Comparison of ENCODE assay signal across 27 cellular contexts in the genomic region with DNA sequence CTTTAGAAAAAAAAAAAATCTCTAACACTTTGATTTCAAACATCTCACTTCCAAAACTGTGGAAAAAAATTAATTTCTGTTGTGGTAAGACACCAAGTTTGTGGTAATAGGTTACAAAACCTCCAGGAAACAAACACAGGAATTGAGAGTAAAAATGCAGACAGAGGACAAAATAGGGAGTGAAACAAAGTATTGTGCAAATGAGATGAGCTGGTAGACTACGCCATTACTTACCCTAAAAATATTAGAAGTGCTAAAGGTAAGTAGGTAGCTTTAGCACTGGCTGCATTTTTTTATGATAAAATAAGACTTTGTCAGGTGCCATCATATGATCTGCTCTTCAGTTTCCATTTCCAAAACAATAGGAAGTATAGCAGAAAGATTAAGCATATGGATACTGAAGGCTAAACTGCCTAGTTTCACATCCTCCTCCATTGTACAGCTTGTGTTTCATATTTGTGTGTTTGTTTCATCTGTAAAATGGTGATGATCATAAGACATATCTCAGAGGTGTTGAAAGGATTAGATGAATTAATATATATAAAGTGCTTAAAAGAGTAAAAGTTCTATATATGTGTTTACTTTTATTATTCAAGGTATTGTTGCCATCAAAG.
DNase-seq lines count a peak whose midpoint lies in the region; ATAC-seq and TF ChIP-seq lines count a peak whose summit lies in the region.
"Had no signal": no experiment of that assay in that cellular context is flagged by ENCODE, and none has a peak within 500 bp of the region (broad histone marks: within the 10 kb centered on the region; RNA-seq: fewer than 3 reads in every experiment).

No MANE protein-coding gene starts in this region.

- no peak overlapping the region for H3K27ac ChIP-seq in A673 (ENCODE audit: low read depth, low read length, poor library complexity, severe bottlenecking)
- H3K27ac ChIP-seq: dorsolateral prefrontal cortex, epithelial cell of prostate, HL-60, lower lobe of right lung, psoas muscle, thyroid gland had no signal

- no TSS peak for BruUV-seq in A673 (replicated peaks; lab: Mats Ljungman, UMichigan)

- H3K36me3 Mint-ChIP-seq in dendritic cell treated with granulocyte-macrophage colony-stimulating factor and Interleukin-4, amounts not matched to agents 40 ng/mL and 50 ng/mL, for 4 days (ENCODE audit: low read depth), result no peaks in the 10 kb centered on the region

- no peaks in the 10 kb centered on the region for H3K4me1 ChIP-seq in A673 (ENCODE audit: insufficient read depth, low read length, poor library complexity, severe bottlenecking)
- H3K4me1 ChIP-seq: lower lobe of right lung, psoas muscle, thyroid gland had no signal

- H3K9me3 ChIP-seq in A673 (ENCODE audit: low read depth, low read length, poor library complexity, severe bottlenecking), result no peaks in the 10 kb centered on the region
- H3K9me3 ChIP-seq: lower lobe of right lung, psoas muscle, thyroid gland had no signal

- TF ChIP-seq CTCF in A673 (conservative IDR thresholded peaks at IDR 0.05; ENCODE audit: low read depth, low read length), result no peak

- peaks cover 25% of the 10 kb centered on the region for H3K4me1 Mint-ChIP-seq in dendritic cell treated with granulocyte-macrophage colony-stimulating factor and Interleukin-4, amounts not matched to agents 40 ng/mL and 50 ng/mL, for 4 days (ENCODE audit: low read depth)

- no peak overlapping the region for H3K4me3 ChIP-seq in A673 (ENCODE audit: low read depth, low read length, poor library complexity, severe bottlenecking)
- H3K4me3 ChIP-seq: dorsolateral prefrontal cortex, lower lobe of right lung, psoas muscle, thyroid gland had no signal

- no peaks in the 10 kb centered on the region for H3K36me3 ChIP-seq in A673 (ENCODE audit: insufficient read depth, low read length, poor library complexity, severe bottlenecking)
- H3K36me3 ChIP-seq: lower lobe of right lung, thyroid gland had no signal

- no peaks in the 10 kb centered on the region for H3K9me3 Mint-ChIP-seq in dendritic cell treated with granulocyte-macrophage colony-stimulating factor and Interleukin-4, amounts not matched to agents 40 ng/mL and 50 ng/mL, for 4 days
- H3K9me3 Mint-ChIP-seq: activated CD8-positive, alpha-beta T cell treated with anti-CD3 and anti-CD28 coated beads for 36 hours had no signal

- intact Hi-C loops in dendritic cell treated with granulocyte-macrophage colony-stimulating factor and Interleukin-4, amounts not matched to agents 40 ng/mL and 50 ng/mL, for 4 days (cut with micrococcal nuclease), result no loop called here
- intact Hi-C loops in A673 (cut with micrococcal nuclease; ENCODE audit: unreplicated experiment), result no loop called here

- POLR2A ChIA-PET in A673 (lab: Charles Lee; ENCODE audit: low non-redundant PET), result no interaction called here

- no peaks in the 10 kb centered on the region for H3K27me3 ChIP-seq in A673 (replicated peaks; ENCODE audit: insufficient read depth, low read depth, low read length, poor library complexity)
- H3K27me3 ChIP-seq: dorsolateral prefrontal cortex, thyroid gland had no signal

- no peaks in the 10 kb centered on the region for H3K27me3 Mint-ChIP-seq in dendritic cell treated with granulocyte-macrophage colony-stimulating factor and Interleukin-4, amounts not matched to agents 40 ng/mL and 50 ng/mL, for 4 days
- H3K27me3 Mint-ChIP-seq: activated CD8-positive, alpha-beta T cell treated with anti-CD3 and anti-CD28 coated beads for 36 hours had no signal

- CTCF ChIA-PET in A673 (lab: Charles Lee), result no interaction called here

- ATAC-seq in GM18858 (IDR thresholded peaks at IDR 0.05; ENCODE audit: unreplicated experiment) (peak; percentile 58), GM21515 (IDR thresholded peaks at IDR 0.05; ENCODE audit: unreplicated experiment) (peak; percentile 60), HG03520 (IDR thresholded peaks at IDR 0.05; ENCODE audit: unreplicated experiment) (peak; percentile 39), HG02642 (IDR thresholded peaks at IDR 0.05; ENCODE audit: poor library complexity, unreplicated experiment) (no peak)
- ATAC-seq: activated CD4-positive, CD25-positive, alpha-beta regulatory T cell treated with anti-CD3 and anti-CD28 coated beads, Interleukin-2, amount 50 U/mL, for 24 hours; activated CD8-positive, alpha-beta T cell treated with anti-CD3 and anti-CD28 coated beads for 36 hours; lower lobe of right lung; psoas muscle had no signal

- peak overlapping the region; percentile 54 for H3K27ac Mint-ChIP-seq in dendritic cell treated with granulocyte-macrophage colony-stimulating factor and Interleukin-4, amounts not matched to agents 40 ng/mL and 50 ng/mL, for 4 days
- H3K27ac Mint-ChIP-seq: activated CD8-positive, alpha-beta T cell treated with anti-CD3 and anti-CD28 coated beads for 36 hours had no signal

- H3K4me3 Mint-ChIP-seq in dendritic cell treated with granulocyte-macrophage colony-stimulating factor and Interleukin-4, amounts not matched to agents 40 ng/mL and 50 ng/mL, for 4 days, result no peak overlapping the region
- H3K4me3 Mint-ChIP-seq: activated CD8-positive, alpha-beta T cell treated with anti-CD3 and anti-CD28 coated beads for 36 hours had no signal

- DNase-seq in C1 segment of cervical spinal cord (lab: John Stamatoyannopoulos, UW), result no peak
- no peak for DNase-seq in A673 (ENCODE audit: low spot score)
- DNase-seq: activated CD8-positive, alpha-beta T cell treated with anti-CD3 and anti-CD28 coated beads for 36 hours; activated naive CD4-positive, alpha-beta T cell treated with Interleukin-2 at 50 U/mL for 16 hours; activated T-cell treated with anti-CD3 and anti-CD28 coated beads, Interleukin-2, amount 50 U/mL, for 1 hour; amygdala; COR-L47; DND-41; dorsolateral prefrontal cortex; foreskin fibroblast; hippocampal formation; lower lobe of right lung; NCI-H1694; NCI-H345; psoas muscle; stimulated activated CD4-positive, alpha-beta T cell treated with anti-CD3 and anti-CD28 coated beads, Interleukin-2, amount 100 ng/mL, for 24 hours; stimulated activated naive CD4-positive, alpha-beta T cell; T1000; thyroid gland had no signal
